ENCODE assay signal across 23 cellular contexts in genomic region chr20:20702330-20703245, GRCh38. TPM values are rescaled to one million over a fixed set of nuclear protein-coding genes. Genes with fewer than 3 reads are reported as not detected.
DNase-seq lines count a peak whose midpoint lies in the region; TF ChIP-seq lines count a peak whose summit lies in the region.
"Had no signal": no experiment of that assay in that cellular context is flagged by ENCODE, and none has a peak within 500 bp of the region (broad histone marks: within the 10 kb centered on the region; RNA-seq: fewer than 3 reads in every experiment).

No MANE protein-coding gene starts in this region.

- TF ChIP-seq CTCF in thyroid gland (IDR thresholded peaks at IDR 0.05): no peak

- no peaks in the 10 kb centered on the region for H3K27me3 Mint-ChIP-seq in activated naive CD4-positive, alpha-beta T cell treated with anti-CD3 and anti-CD28 coated beads, Interleukin-2, amount 10 ng/mL, durations not matched to agents 7 days and 5 days

- H3K27ac ChIP-seq in thyroid gland: peak overlapping the region; percentile 56 to 71 (median 68)
- no peak overlapping the region for H3K27ac ChIP-seq in effector memory CD4-positive, alpha-beta T cell (ENCODE audit: insufficient read depth, low read length, poor library complexity, severe bottlenecking)
- H3K27ac ChIP-seq: A549; BLaER1 treated with 17β-estradiol and CSF1 and Interleukin-3, amounts not matched to agents 10 nM and 100 nM had no signal

- no peak overlapping the region for H3K4me3 ChIP-seq in thyroid gland (replicated peaks in 1 of 3)
- no peak overlapping the region for H3K4me3 ChIP-seq in effector memory CD4-positive, alpha-beta T cell (ENCODE audit: insufficient read depth, low read depth, low read length, poor library complexity, severe bottlenecking)
- H3K4me3 ChIP-seq: A549; BLaER1 treated with 17β-estradiol and CSF1 and Interleukin-3, amounts not matched to agents 10 nM and 100 nM; MG63 had no signal

- 65 to 72% methylated on average over 7 of the region's 7 CpGs for WGBS in thyroid gland, 2 donors

- H3K9me3 Mint-ChIP-seq in activated naive CD4-positive, alpha-beta T cell treated with anti-CD3 and anti-CD28 coated beads, Interleukin-2, amount 10 ng/mL, durations not matched to agents 7 days and 5 days: peaks cover 3% of the 10 kb centered on the region
- H3K9me3 Mint-ChIP-seq: HFFc6; T-helper 1 cell treated with Interleukin-12 subunit alpha and Interleukin-12 subunit beta and Interleukin-4 antibody, amounts not matched to agents 30 μg/mL and 1 μg/mL, for 36 hours had no signal

- H3K4me1 ChIP-seq in thyroid gland: peaks cover 19 to 47% of the 10 kb centered on the region in 2 donors
- H3K4me1 ChIP-seq in effector memory CD4-positive, alpha-beta T cell (ENCODE audit: control insufficient read depth, insufficient read depth, low read length, poor library complexity, severe bottlenecking): no peaks in the 10 kb centered on the region

- H3K27ac Mint-ChIP-seq in activated naive CD4-positive, alpha-beta T cell treated with anti-CD3 and anti-CD28 coated beads, Interleukin-2, amount 10 ng/mL, durations not matched to agents 7 days and 5 days: peak overlapping the region; percentile 33
- H3K27ac Mint-ChIP-seq: HFFc6; T-helper 1 cell treated with Interleukin-12 subunit alpha and Interleukin-12 subunit beta and Interleukin-4 antibody, amounts not matched to agents 30 μg/mL and 1 μg/mL, for 36 hours had no signal

- CTCF ChIA-PET in activated naive CD4-positive, alpha-beta T cell treated with anti-CD3 and anti-CD28 coated beads, Interleukin-2, amount 10 ng/mL, durations not matched to agents 7 days and 5 days (lab: Charles Lee): no interaction called here

- peaks cover 6% of the 10 kb centered on the region for H3K4me1 Mint-ChIP-seq in activated naive CD4-positive, alpha-beta T cell treated with anti-CD3 and anti-CD28 coated beads, Interleukin-2, amount 10 ng/mL, durations not matched to agents 7 days and 5 days

- H3K27me3 ChIP-seq in thyroid gland: no peaks in the 10 kb centered on the region
- H3K27me3 ChIP-seq in effector memory CD4-positive, alpha-beta T cell (replicated peaks; ENCODE audit: control insufficient read depth, insufficient read depth, low read length, poor library complexity, severe bottlenecking): no peaks in the 10 kb centered on the region
- H3K27me3 ChIP-seq: BLaER1 treated with 17β-estradiol and CSF1 and Interleukin-3, amounts not matched to agents 10 nM and 100 nM; MG63 had no signal

- no peak overlapping the region for H3K4me3 Mint-ChIP-seq in activated naive CD4-positive, alpha-beta T cell treated with anti-CD3 and anti-CD28 coated beads, Interleukin-2, amount 10 ng/mL, durations not matched to agents 7 days and 5 days
- H3K4me3 Mint-ChIP-seq: HFFc6; T-helper 1 cell treated with Interleukin-12 subunit alpha and Interleukin-12 subunit beta and Interleukin-4 antibody, amounts not matched to agents 30 μg/mL and 1 μg/mL, for 36 hours had no signal

- no peak for DNase-seq in activated naive CD4-positive, alpha-beta T cell treated with anti-CD3 and anti-CD28 coated beads, Interleukin-2, amount 10 ng/mL, durations not matched to agents 7 days and 5 days
- DNase-seq in activated naive CD4-positive, alpha-beta T cell treated with anti-CD3 and anti-CD28 coated beads, Interleukin-2, amount 50 U/mL, for 16 hours: no peak
- DNase-seq in NOMO-1 treated with DMSO at 0.1 percent for 48 hours (lab: John Stamatoyannopoulos, UW; ENCODE audit: unreplicated experiment) (peak; percentile 18), kidney tubule cell (ENCODE audit: low spot score) (peak; percentile 9), thyroid gland (peak; percentile 65 to 69), NCI-H146 (lab: John Stamatoyannopoulos, UW) (no peak), C1 segment of cervical spinal cord (lab: John Stamatoyannopoulos, UW) (no peak)
- no peak for DNase-seq in effector memory CD4-positive, alpha-beta T cell
- DNase-seq: CD8-positive, alpha-beta memory T cell; DMS79; H7; HFFc6; IMR-90; MG63; NCI-H1105; NCI-H1694 treated with DMSO at 0.1 percent for 48 hours; NCI-H345; PC-3; RPMI8226; SHP77 treated with DMSO at 0.1 percent for 48 hours had no signal

- no peak for TF ChIP-seq POLR2A in thyroid gland (IDR thresholded peaks at IDR 0.05)

- intact Hi-C loops in thyroid gland (cut with DNase I): no loop called here

- H3K9me3 ChIP-seq in thyroid gland: no peaks in the 10 kb centered on the region
- no peaks in the 10 kb centered on the region for H3K9me3 ChIP-seq in effector memory CD4-positive, alpha-beta T cell (ENCODE audit: control insufficient read depth, low read length)
- H3K9me3 ChIP-seq: A549, MG63 had no signal

- H3K36me3 Mint-ChIP-seq in activated naive CD4-positive, alpha-beta T cell treated with anti-CD3 and anti-CD28 coated beads, Interleukin-2, amount 10 ng/mL, durations not matched to agents 7 days and 5 days: peaks cover 9% of the 10 kb centered on the region

- no peaks in the 10 kb centered on the region for H3K36me3 ChIP-seq in thyroid gland
- H3K36me3 ChIP-seq in effector memory CD4-positive, alpha-beta T cell (ENCODE audit: control insufficient read depth, insufficient read depth, low read length): no peaks in the 10 kb centered on the region
- H3K36me3 ChIP-seq: MG63 had no signal

RNA-seq across cellular contexts. Expression of gene RALGAPA2, which starts 9.9 kb away (rescaled TPM):
- 100 to 1,000 TPM in 1 of 4 donors, 10 to 100 TPM in 3; 89.7 to 126 (median 97.8) TPM for total RNA-seq in thyroid gland

Comparison
In these comparisons a context has a peak if more than half of its experiments do, and no peak if none do; other contexts are left out.
1. DNase-seq: peak in NOMO-1 treated with DMSO at 0.1 percent for 48 hours (single experiment), kidney tubule cell (single experiment) and thyroid gland (2 of 2); none in activated naive CD4-positive, alpha-beta T cell treated with anti-CD3 and anti-CD28 coated beads, Interleukin-2, amount 10 ng/mL, durations not matched to agents 7 days and 5 days (single experiment), activated naive CD4-positive, alpha-beta T cell treated with anti-CD3 and anti-CD28 coated beads, Interleukin-2, amount 50 U/mL, for 16 hours (single experiment), effector memory CD4-positive, alpha-beta T cell (0 of 3), NCI-H146 (single experiment) and C1 segment of cervical spinal cord (0 of 14).